8 cellular contexts compared by ENCODE assay signal in genomic region chr17:29760279-29760721, GRCh38.
DNase-seq lines count a peak whose midpoint lies in the region; ATAC-seq and TF ChIP-seq lines count a peak whose summit lies in the region.

No MANE protein-coding gene starts in this region.

- peaks cover 28% of the 10 kb centered on the region for H3K4me1 Mint-ChIP-seq in CD14-positive monocyte

- peak overlapping the region; percentile 87 for H3K4me2 ChIP-seq in smooth muscle cell

- peaks cover 4% of the 10 kb centered on the region for H3K79me2 ChIP-seq in smooth muscle cell (ENCODE audit: low read depth)

- H3F3A ChIP-seq in smooth muscle cell (ENCODE audit: low read depth): no peaks in the 10 kb centered on the region

- H3K9me3 ChIP-seq in NT2/D1 (ENCODE audit: insufficient read depth, low read length): no peaks in the 10 kb centered on the region
- no peaks in the 10 kb centered on the region for H3K9me3 ChIP-seq in right atrium auricular region
- H3K9me3 ChIP-seq in smooth muscle cell (replicated peaks; ENCODE audit: low read depth): no peaks in the 10 kb centered on the region

- H3K36me3 Mint-ChIP-seq in CD14-positive monocyte: peaks cover 8 to 27% of the 10 kb centered on the region in 2 donors

- H3K27ac Mint-ChIP-seq in CD14-positive monocyte: peak overlapping the region; percentile 93 to 97 (median 95)

- peak overlapping the region; percentile 64 for H3K4me3 ChIP-seq in NT2/D1 (ENCODE audit: insufficient read length, low read depth)
- peak overlapping the region; percentile 78 to 91 for H3K4me3 ChIP-seq in right atrium auricular region
- H3K4me3 ChIP-seq in smooth muscle cell: peak overlapping the region; percentile 80

- peaks cover 0 to 1% (median 0%) of the 10 kb centered on the region in 3 donors for H3K27me3 Mint-ChIP-seq in CD14-positive monocyte (ENCODE audit: low read depth in 3 of 3)

- intact Hi-C loops in CD14-positive monocyte (cut with micrococcal nuclease): loop anchor here (5.0 kb wide), 2 partner anchors 38 to 78 kb away; no protein-coding TSS in a partner anchor

- H3K4me3 Mint-ChIP-seq in CD14-positive monocyte: peak overlapping the region; percentile 99

- H3K27me3 ChIP-seq in NT2/D1 (ENCODE audit: insufficient read depth, insufficient read length) (peaks cover 13% of the 10 kb centered on the region), right atrium auricular region (no peaks in the 10 kb centered on the region), smooth muscle cell (ENCODE audit: low read depth) (no peaks in the 10 kb centered on the region)

- DNase-seq in CD14-positive monocyte (ENCODE audit: low spot score) (no peak), NT2/D1 (ENCODE audit: low read depth, low spot score) (no peak), right atrium auricular region (ENCODE audit: low spot score) (no peak), smooth muscle cell (lab: John Stamatoyannopoulos, UW; ENCODE audit: unreplicated experiment) (no peak), D341Med (ENCODE audit: low spot score) (no peak), midbrain (lab: John Stamatoyannopoulos, UW) (no peak)
- DNase-seq in activated T-helper 9 cell treated with anti-CD3 and anti-CD28 coated beads, Interleukin-2, amount 50 U/mL, for 16 hours (ENCODE audit: low read depth): peak; percentile 40

- H2AFZ ChIP-seq in smooth muscle cell (ENCODE audit: low read depth): peak overlapping the region; percentile 84

- no peak for TF ChIP-seq CTCF in CD14-positive monocyte (IDR thresholded peaks at IDR 0.05)
- TF ChIP-seq CTCF in right atrium auricular region (IDR thresholded peaks at IDR 0.05): no peak
- no peak for TF ChIP-seq CTCF in smooth muscle cell (IDR thresholded peaks at IDR 0.05; ENCODE audit: borderline replicate concordance, insufficient read depth, poor library complexity, severe bottlenecking)

- no peak overlapping the region for H3K9ac ChIP-seq in NT2/D1 (ENCODE audit: insufficient read length, low read depth)
- H3K9ac ChIP-seq in smooth muscle cell (ENCODE audit: low read depth): no peak overlapping the region

- WGBS in smooth muscle cell (ENCODE audit: low lambda C conversion rate): 15% methylated on average over 7 of the region's 7 CpGs

- no peaks in the 10 kb centered on the region for H3K4me1 ChIP-seq in NT2/D1 (ENCODE audit: insufficient read depth, insufficient read length)
- peaks cover 0 to 23% of the 10 kb centered on the region in 2 donors for H3K4me1 ChIP-seq in right atrium auricular region
- H3K4me1 ChIP-seq in smooth muscle cell (ENCODE audit: low read depth): peaks cover 12% of the 10 kb centered on the region

- H3K9me3 Mint-ChIP-seq in CD14-positive monocyte: no peaks in the 10 kb centered on the region

- ATAC-seq in GM21576 (IDR thresholded peaks at IDR 0.05; ENCODE audit: unreplicated experiment): peak; percentile 39

- H4K20me1 ChIP-seq in smooth muscle cell (ENCODE audit: low read depth): peaks cover 17% of the 10 kb centered on the region

- H3K27ac ChIP-seq in right atrium auricular region (peak overlapping the region; percentile 93 to 95), smooth muscle cell (ENCODE audit: low read depth) (no peak overlapping the region)

- H3K36me3 ChIP-seq in NT2/D1 (ENCODE audit: insufficient read depth, insufficient read length, low read length) (no peaks in the 10 kb centered on the region), right atrium auricular region (no peaks in the 10 kb centered on the region), smooth muscle cell (ENCODE audit: low read depth) (no peaks in the 10 kb centered on the region)
